ENCODE assay signal across 9 cellular contexts in the genomic region with DNA sequence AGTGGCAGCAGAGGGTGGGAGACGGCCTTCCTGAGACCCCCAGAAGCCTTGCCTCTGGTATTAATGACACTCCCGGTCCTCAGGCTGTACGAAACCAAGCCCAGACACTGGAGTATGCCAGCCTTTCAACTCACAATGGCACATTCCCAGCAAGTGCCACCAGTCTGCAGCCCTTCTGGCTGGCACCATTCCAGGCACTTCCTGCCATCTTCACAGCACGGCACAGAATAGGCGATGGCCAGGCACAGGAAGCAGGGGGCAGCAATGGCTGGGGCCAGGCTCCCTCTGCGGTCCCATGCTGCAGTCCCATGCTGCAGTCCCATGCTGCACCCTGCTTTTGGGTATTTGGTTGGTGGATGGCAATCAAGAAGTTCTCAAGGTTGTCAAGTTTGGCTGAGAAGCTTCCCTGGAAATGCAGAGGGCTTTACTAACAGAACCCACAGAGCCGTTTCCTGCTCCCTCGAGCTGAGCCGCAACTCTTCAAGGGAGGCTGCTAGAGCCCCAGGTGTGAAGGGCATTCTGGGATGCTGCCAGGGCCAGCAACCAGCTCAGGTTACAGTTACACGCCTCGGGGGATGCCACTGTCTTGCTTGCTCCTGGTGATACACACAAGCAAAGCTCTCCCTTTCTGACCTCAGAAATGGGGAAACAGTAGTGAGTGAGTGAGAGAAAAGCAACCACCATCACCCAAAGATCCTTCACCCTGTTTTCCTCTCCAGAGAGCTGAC. TPM values are rescaled to one million over a fixed set of nuclear protein-coding genes. Genes with fewer than 3 reads are reported as not detected.
DNase-seq lines count a peak whose midpoint lies in the region; ATAC-seq and TF ChIP-seq lines count a peak whose summit lies in the region.
"Had no signal": no experiment of that assay in that cellular context is flagged by ENCODE, and none has a peak within 500 bp of the region (broad histone marks: within the 10 kb centered on the region; RNA-seq: fewer than 3 reads in every experiment).

No MANE protein-coding gene starts in this region.

- H3K36me3 Mint-ChIP-seq in WTC11, result no peaks in the 10 kb centered on the region

- TF ChIP-seq CTCF in WTC11 (IDR thresholded peaks at IDR 0.05), result no peak

- ATAC-seq in WTC11, result peak; percentile 44
- no peak for ATAC-seq in GM19467 (IDR thresholded peaks at IDR 0.05; ENCODE audit: unreplicated experiment)
- ATAC-seq in GM18868 (IDR thresholded peaks at IDR 0.05; ENCODE audit: unreplicated experiment), result no peak

- H3K27ac Mint-ChIP-seq in WTC11, result peak overlapping the region; percentile 83; the same call in 1 of the 2 replicates

- no peak overlapping the region for H3K4me3 Mint-ChIP-seq in WTC11

- CTCF ChIA-PET in WTC11 (lab: Charles Lee), result interaction anchor here (0.6 to 3.9 kb wide), 22 partner anchors 8 to 185 kb away, joined by 3 to 39 read pairs (median 4); a partner anchor contains a TSS

- peaks cover 39% of the 10 kb centered on the region for H3K4me1 Mint-ChIP-seq in WTC11

- H3K27me3 Mint-ChIP-seq in WTC11 (ENCODE audit: low read depth), result no peaks in the 10 kb centered on the region

- POLR2A ChIA-PET in WTC11 (lab: Charles Lee), result interaction anchor here (0.6 kb wide), 1 partner anchor 29 kb away, joined by 3 read pairs; no protein-coding TSS in a partner anchor

- no peaks in the 10 kb centered on the region for H3K9me3 Mint-ChIP-seq in WTC11

- DNase-seq in Daoy (ENCODE audit: low read depth), result peak; percentile 70
- DNase-seq in NCI-H1436 treated with DMSO at 0.1 percent for 48 hours (lab: John Stamatoyannopoulos, UW), result peak; percentile 47
- no peak for DNase-seq in WTC11 (ENCODE audit: low spot score)
- peak; percentile 49 for DNase-seq in myocyte (ENCODE audit: low read depth)
- DNase-seq in NK-92 (lab: John Stamatoyannopoulos, UW; ENCODE audit: unreplicated experiment), result no peak
- no peak for DNase-seq in retina
- DNase-seq: stimulated activated naive CD4-positive, alpha-beta T cell treated with Interleukin-2 at 50 U/mL for 16 hours had no signal

TF ChIP-seq in WTC11, 78 proteins besides CTCF, POLR2A, EP300 and RAD21:
- TF ChIP-seq NR1H2 (CRISPR knock-in tag; IDR thresholded peaks at IDR 0.05) (no peak), IRF2 (CRISPR knock-in tag; IDR thresholded peaks at IDR 0.05; ENCODE audit: borderline replicate concordance, low read depth) (no peak), SMAD4 (CRISPR knock-in tag; IDR thresholded peaks at IDR 0.05) (no peak), ATF1 (CRISPR knock-in tag; IDR thresholded peaks at IDR 0.05) (no peak), HMGA2 (CRISPR knock-in tag; IDR thresholded peaks at IDR 0.05) (no peak)
- TF ChIP-seq, protein P1, sequence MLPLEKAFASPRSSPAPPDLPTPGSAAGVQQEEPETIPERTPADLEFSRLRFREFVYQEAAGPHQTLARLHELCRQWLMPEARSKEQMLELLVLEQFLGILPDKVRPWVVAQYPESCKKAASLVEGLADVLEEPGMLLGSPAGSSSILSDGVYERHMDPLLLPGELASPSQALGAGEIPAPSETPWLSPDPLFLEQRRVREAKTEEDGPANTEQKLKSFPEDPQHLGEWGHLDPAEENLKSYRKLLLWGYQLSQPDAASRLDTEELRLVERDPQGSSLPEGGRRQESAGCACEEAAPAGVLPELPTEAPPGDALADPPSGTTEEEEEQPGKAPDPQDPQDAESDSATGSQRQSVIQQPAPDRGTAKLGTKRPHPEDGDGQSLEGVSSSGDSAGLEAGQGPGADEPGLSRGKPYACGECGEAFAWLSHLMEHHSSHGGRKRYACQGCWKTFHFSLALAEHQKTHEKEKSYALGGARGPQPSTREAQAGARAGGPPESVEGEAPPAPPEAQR (CRISPR knock-in tag; IDR thresholded peaks at IDR 0.05), result no peak
- TF ChIP-seq, protein P2, sequence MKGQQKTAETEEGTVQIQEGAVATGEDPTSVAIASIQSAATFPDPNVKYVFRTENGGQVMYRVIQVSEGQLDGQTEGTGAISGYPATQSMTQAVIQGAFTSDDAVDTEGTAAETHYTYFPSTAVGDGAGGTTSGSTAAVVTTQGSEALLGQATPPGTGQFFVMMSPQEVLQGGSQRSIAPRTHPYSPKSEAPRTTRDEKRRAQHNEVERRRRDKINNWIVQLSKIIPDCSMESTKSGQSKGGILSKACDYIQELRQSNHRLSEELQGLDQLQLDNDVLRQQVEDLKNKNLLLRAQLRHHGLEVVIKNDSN (CRISPR knock-in tag; IDR thresholded peaks at IDR 0.05), result no peak
- TF ChIP-seq, protein P3, sequence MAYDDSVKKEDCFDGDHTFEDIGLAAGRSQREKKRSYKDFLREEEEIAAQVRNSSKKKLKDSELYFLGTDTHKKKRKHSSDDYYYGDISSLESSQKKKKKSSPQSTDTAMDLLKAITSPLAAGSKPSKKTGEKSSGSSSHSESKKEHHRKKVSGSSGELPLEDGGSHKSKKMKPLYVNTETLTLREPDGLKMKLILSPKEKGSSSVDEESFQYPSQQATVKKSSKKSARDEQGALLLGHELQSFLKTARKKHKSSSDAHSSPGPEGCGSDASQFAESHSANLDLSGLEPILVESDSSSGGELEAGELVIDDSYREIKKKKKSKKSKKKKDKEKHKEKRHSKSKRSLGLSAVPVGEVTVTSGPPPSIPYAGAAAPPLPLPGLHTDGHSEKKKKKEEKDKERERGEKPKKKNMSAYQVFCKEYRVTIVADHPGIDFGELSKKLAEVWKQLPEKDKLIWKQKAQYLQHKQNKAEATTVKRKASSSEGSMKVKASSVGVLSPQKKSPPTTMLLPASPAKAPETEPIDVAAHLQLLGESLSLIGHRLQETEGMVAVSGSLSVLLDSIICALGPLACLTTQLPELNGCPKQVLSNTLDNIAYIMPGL (CRISPR knock-in tag; IDR thresholded peaks at IDR 0.05), result no peak

RNA-seq across cellular contexts. Expression of a gene that starts 23.8 kb away (rescaled TPM):
- 21.5 and 23.9 TPM in 2 replicates for total RNA-seq in Daoy (2014; rRNA removed; shearing (Covaris generic))
- total RNA-seq in WTC11 (2021) (62.7 to 70.3 TPM (median 68.0 TPM) in 3 replicates), myocyte (117 and 129 TPM in 2 replicates)
- 38.0 TPM for polyA plus RNA-seq in myocyte (2012)

RNA-seq across cellular contexts. Expression of a gene that starts 37.4 kb away (rescaled TPM):
- 21.3 and 24.2 TPM in 2 replicates for total RNA-seq in Daoy (2014; rRNA removed; shearing (Covaris generic))
- total RNA-seq in WTC11 (2021) (34.5 to 36.9 TPM (median 34.6 TPM) in 3 replicates), myocyte (10.5 and 12.5 TPM in 2 replicates)
- polyA plus RNA-seq in myocyte (2012), result 13.8 TPM

Comparison
In these comparisons a context has a peak if more than half of its experiments do, and no peak if none do; other contexts are left out.
1. DNase-seq: peak in Daoy (single experiment), NCI-H1436 treated with DMSO at 0.1 percent for 48 hours (single experiment) and myocyte (single experiment); none in WTC11 (single experiment), NK-92 (single experiment) and retina (single experiment).